ENCODE assay signal across 32 cellular contexts in the genomic region with DNA sequence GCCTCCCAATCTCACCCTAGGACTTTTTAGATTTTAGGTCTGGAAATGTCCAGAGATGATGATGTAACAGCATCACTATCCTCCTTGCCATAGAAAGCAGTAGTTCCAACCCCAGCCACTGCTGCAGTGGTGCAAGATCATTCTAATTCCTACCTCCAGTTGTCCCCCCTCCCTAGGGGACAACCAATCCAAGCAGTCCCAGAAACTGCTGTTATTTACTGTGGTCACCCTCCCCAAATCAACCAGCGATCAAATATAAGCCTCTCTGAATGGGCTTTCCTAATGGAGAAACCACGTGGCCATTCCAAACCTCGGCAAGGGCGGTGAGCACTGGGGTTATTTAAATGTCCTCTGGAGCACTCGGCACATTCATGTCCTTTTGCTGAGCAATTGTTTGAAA.
A peak's percentile ranks its signal among the peaks of the same experiment; 100 is the strongest.
DNase-seq lines count a peak whose midpoint lies in the region; ATAC-seq and TF ChIP-seq lines count a peak whose summit lies in the region.
"Had no signal": no experiment of that assay in that cellular context is flagged by ENCODE, and none has a peak within 500 bp of the region (broad histone marks: within the 10 kb centered on the region; RNA-seq: fewer than 3 reads in every experiment).

No MANE protein-coding gene starts in this region.

- H3K4me1 ChIP-seq in neural progenitor cell (no peaks in the 10 kb centered on the region), heart left ventricle (no peaks in the 10 kb centered on the region)
- H3K4me1 ChIP-seq: upper lobe of right lung had no signal

- H3K9me3 ChIP-seq in neural progenitor cell (ENCODE audit: low read depth): no peaks in the 10 kb centered on the region
- peaks cover 0 to 2% (median 0%) of the 10 kb centered on the region in 12 donors for H3K9me3 ChIP-seq in heart left ventricle
- H3K9me3 ChIP-seq: ovary, upper lobe of right lung had no signal

- H3K27me3 Mint-ChIP-seq in neural progenitor cell (ENCODE audit: insufficient read depth, low read depth): peaks cover 3% of the 10 kb centered on the region

- DNase-seq in DMS153 treated with DMSO at 0.1 percent for 48 hours (lab: John Stamatoyannopoulos, UW; ENCODE audit: unreplicated experiment) (peak; percentile 6), DMS153 (lab: John Stamatoyannopoulos, UW) (no peak), NCI-H345 (lab: John Stamatoyannopoulos, UW) (peak; percentile 37), SHP77 treated with DMSO at 0.1 percent for 48 hours (lab: John Stamatoyannopoulos, UW) (peak; percentile 99), neural progenitor cell (ENCODE audit: low spot score) (no peak), heart left ventricle (no peak), NCI-H1105 treated with DMSO at 0.1 percent for 48 hours (lab: John Stamatoyannopoulos, UW) (no peak), NCI-H1436 treated with DMSO at 0.1 percent for 48 hours (lab: John Stamatoyannopoulos, UW) (no peak)
- DNase-seq: activated CD4-positive, alpha-beta memory T cell treated with anti-CD3 and anti-CD28 coated beads for 36 hours; activated CD4-positive, alpha-beta T cell treated with anti-CD3 and anti-CD28 coated beads for 1 hour; activated naive CD4-positive, alpha-beta T cell treated with Interleukin-2 at 50 U/mL for 16 hours; activated T-cell treated with anti-CD3 and anti-CD28 coated beads, Interleukin-2, amount 50 U/mL, for 72 hours; Calu3; caudate nucleus; DND-41; effector CD8-positive, alpha-beta T cell; immature natural killer cell; left cardiac atrium; NCI-H1436; NCI-H446; NK-92 treated with Interleukin-12 subunit alpha and Interleukin-12 subunit beta, amount 100 ng/mL, for 24 hours; ovary; PC-9; T-helper 2 cell; upper lobe of right lung had no signal

- H3K27ac ChIP-seq in neural progenitor cell (no peak overlapping the region), heart left ventricle (no peak overlapping the region)
- H3K27ac ChIP-seq: 22Rv1, coronary artery, ovary, PC-9, upper lobe of right lung had no signal

- TF ChIP-seq POLR2A in heart left ventricle (IDR thresholded peaks at IDR 0.05): no peak

- no peaks in the 10 kb centered on the region for H3K36me3 Mint-ChIP-seq in neural progenitor cell
- H3K36me3 Mint-ChIP-seq: immature natural killer cell had no signal

- no peaks in the 10 kb centered on the region for H3K36me3 ChIP-seq in neural progenitor cell
- H3K36me3 ChIP-seq in heart left ventricle: no peaks in the 10 kb centered on the region
- H3K36me3 ChIP-seq: ovary, upper lobe of right lung had no signal

- no peaks in the 10 kb centered on the region for H4K20me1 ChIP-seq in neural progenitor cell (ENCODE audit: low read depth)

- 79 to 85% (median 80%) methylated on average over 5 of the region's 5 CpGs for WGBS in heart left ventricle, 4 donors

- intact Hi-C loops in heart left ventricle (cut with DNase I): no loop called here

- H3K4me3 ChIP-seq in neural progenitor cell (no peak overlapping the region), heart left ventricle (no peak overlapping the region)
- H3K4me3 ChIP-seq: coronary artery, K562, ovary, PC-9, upper lobe of right lung had no signal

- H3K27me3 ChIP-seq in neural progenitor cell: no peaks in the 10 kb centered on the region
- H3K27me3 ChIP-seq in heart left ventricle: no peaks in the 10 kb centered on the region
- H3K27me3 ChIP-seq: ovary, upper lobe of right lung had no signal

- no peak for ATAC-seq in heart left ventricle
- ATAC-seq: activated T-cell treated with anti-CD3 and anti-CD28 coated beads, Interleukin-2, amount 50 U/mL, for 72 hours; K562; left cardiac atrium; Right ventricle myocardium inferior; stimulated activated memory B cell treated with anti-CD40 and anti-IgM and Interleukin-4, amounts not matched to agents 10 μg/mL and 1 μg/mL and 100 μg/mL, for 72 hours; upper lobe of right lung had no signal

- H3K9me3 Mint-ChIP-seq in neural progenitor cell: peaks cover 6% of the 10 kb centered on the region
- H3K9me3 Mint-ChIP-seq: immature natural killer cell, nephron had no signal

- peak overlapping the region; percentile 54 for H2AFZ ChIP-seq in neural progenitor cell (replicated peaks)
- H2AFZ ChIP-seq: PC-9 had no signal

- TF ChIP-seq CTCF in neural progenitor cell (IDR thresholded peaks at IDR 0.05): no peak
- no peak for TF ChIP-seq CTCF in heart left ventricle (IDR thresholded peaks at IDR 0.05)

- H3K9ac ChIP-seq in neural progenitor cell: no peak overlapping the region

- H3K4me1 Mint-ChIP-seq in neural progenitor cell: peaks cover 24% of the 10 kb centered on the region
- H3K4me1 Mint-ChIP-seq: CD14-positive monocyte; immature natural killer cell; stimulated activated memory B cell treated with anti-CD40 and anti-IgM and Interleukin-4, amounts not matched to agents 10 μg/mL and 1 μg/mL and 100 μg/mL, for 72 hours had no signal

- no peak overlapping the region for H3K27ac Mint-ChIP-seq in neural progenitor cell
- H3K27ac Mint-ChIP-seq: activated CD4-positive, alpha-beta memory T cell treated with anti-CD3 and anti-CD28 coated beads for 36 hours; activated T-cell treated with anti-CD3 and anti-CD28 coated beads, Interleukin-2, amount 50 U/mL, for 72 hours; immature natural killer cell; stimulated activated memory B cell treated with anti-CD40 and anti-IgM and Interleukin-4, amounts not matched to agents 10 μg/mL and 1 μg/mL and 100 μg/mL, for 72 hours had no signal

- H3K4me3 Mint-ChIP-seq in neural progenitor cell: no peak overlapping the region
- H3K4me3 Mint-ChIP-seq: activated CD4-positive, alpha-beta memory T cell treated with anti-CD3 and anti-CD28 coated beads for 36 hours; activated T-cell treated with anti-CD3 and anti-CD28 coated beads, Interleukin-2, amount 50 U/mL, for 72 hours; CD14-positive monocyte; immature natural killer cell; nephron; stimulated activated memory B cell treated with anti-CD40 and anti-IgM and Interleukin-4, amounts not matched to agents 10 μg/mL and 1 μg/mL and 100 μg/mL, for 72 hours had no signal

- H3K79me2 ChIP-seq in neural progenitor cell (ENCODE audit: low read depth): no peaks in the 10 kb centered on the region

- no peak overlapping the region for H3K4me2 ChIP-seq in neural progenitor cell
- H3K4me2 ChIP-seq: PC-9 had no signal

- H3F3A ChIP-seq in neural progenitor cell (ENCODE audit: low read depth): no peaks in the 10 kb centered on the region

Comparison
In these comparisons a context has a peak if more than half of its experiments do, and no peak if none do; other contexts are left out.
1. DNase-seq: peak in DMS153 treated with DMSO at 0.1 percent for 48 hours (single experiment), NCI-H345 (single experiment) and SHP77 treated with DMSO at 0.1 percent for 48 hours (single experiment); none in DMS153 (single experiment), neural progenitor cell (single experiment), heart left ventricle (0 of 5), NCI-H1105 treated with DMSO at 0.1 percent for 48 hours (single experiment) and NCI-H1436 treated with DMSO at 0.1 percent for 48 hours (single experiment).